42 cellular contexts compared by ENCODE assay signal in the genomic region with DNA sequence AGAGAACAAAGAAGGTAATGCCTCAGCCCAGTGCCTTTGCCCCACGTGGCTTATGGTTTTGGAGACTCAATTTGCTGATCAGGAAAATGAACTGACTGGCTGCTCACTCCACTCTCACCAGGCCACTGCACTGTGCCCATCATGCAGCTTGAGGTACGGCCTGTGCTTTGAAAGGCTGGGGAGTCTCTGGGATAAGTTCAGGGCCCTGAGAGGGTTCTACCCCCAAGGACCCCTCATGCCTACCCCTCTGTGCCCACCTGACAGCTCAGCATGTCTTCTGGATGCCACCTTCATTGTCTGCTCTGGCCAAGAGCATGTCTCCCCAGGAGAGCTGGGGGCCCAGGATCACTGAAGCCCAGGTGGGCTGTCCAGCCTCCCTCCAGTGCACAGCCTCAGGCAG. TPM values are rescaled to one million over a fixed set of nuclear protein-coding genes. Genes with fewer than 3 reads are reported as not detected.
"Had no signal": no experiment of that assay in that cellular context is flagged by ENCODE, and none has a peak within 500 bp of the region (broad histone marks: within the 10 kb centered on the region; RNA-seq: fewer than 3 reads in every experiment).

No MANE protein-coding gene starts in this region.

- H3K27me3 Mint-ChIP-seq: activated naive CD4-positive, alpha-beta T cell treated with anti-CD3 and anti-CD28 coated beads, Interleukin-2, amount 10 ng/mL, durations not matched to agents 7 days and 5 days; activated naive CD4-positive, alpha-beta T cell treated with anti-CD3 and anti-CD28 coated beads, Interleukin-2, amount 50 U/mL, for 24 hours; activated naive CD8-positive, alpha-beta T cell; activated naive CD8-positive, alpha-beta T cell treated with anti-CD3 and anti-CD28 coated beads for 36 hours; activated naive CD8-positive, alpha-beta T cell treated with anti-CD3 and anti-CD28 coated beads, Interleukin-2, amount 10 ng/mL, durations not matched to agents 7 days and 5 days; activated naive CD8-positive, alpha-beta T cell treated with anti-CD3 and anti-CD28 coated beads, Interleukin-2, amount 50 U/mL, for 24 hours; activated T-cell treated with anti-CD3 and anti-CD28 coated beads, Interleukin-2, amount 50 U/mL, for 24 hours; activated T-helper 17 cell treated with anti-CD3 and anti-CD28 coated beads, Interleukin-2, amount 50 U/mL, for 72 hours; brain; central memory CD8-positive, alpha-beta T cell had no signal

- DNase-seq: activated effector memory CD4-positive, alpha-beta T cell treated with anti-CD3 and anti-CD28 coated beads, Interleukin-2, amount 50 U/mL, for 16 hours; activated effector memory CD4-positive, alpha-beta T cell treated with Interleukin-2 at 50 U/mL for 16 hours; activated gamma-delta T cell; activated gamma-delta T cell treated with Interleukin-2 at 50 U/mL for 16 hours; activated naive CD4-positive, alpha-beta T cell; activated naive CD4-positive, alpha-beta T cell treated with anti-CD3 and anti-CD28 coated beads for 36 hours; activated naive CD4-positive, alpha-beta T cell treated with anti-CD3 and anti-CD28 coated beads, Interleukin-2, amount 10 ng/mL, durations not matched to agents 7 days and 5 days; activated naive CD4-positive, alpha-beta T cell treated with anti-CD3 and anti-CD28 coated beads, Interleukin-2, amount 50 U/mL, for 16 hours; activated naive CD4-positive, alpha-beta T cell treated with Interleukin-2 at 50 U/mL for 16 hours; activated naive CD8-positive, alpha-beta T cell treated with anti-CD3 and anti-CD28 coated beads for 36 hours; activated naive CD8-positive, alpha-beta T cell treated with anti-CD3 and anti-CD28 coated beads, Interleukin-2, amount 10 ng/mL, durations not matched to agents 7 days and 5 days; activated naive CD8-positive, alpha-beta T cell treated with anti-CD3 and anti-CD28 coated beads, Interleukin-2, amount 50 U/mL, for 24 hours; activated T-cell treated with anti-CD3 and anti-CD28 coated beads for 4 hours; activated T-cell treated with anti-CD3 and anti-CD28 coated beads, Interleukin-2, amount 50 U/mL, for 1 hour; activated T-cell treated with anti-CD3 and anti-CD28 coated beads, Interleukin-2, amount 50 U/mL, for 24 hours; activated T-cell treated with anti-CD3 and anti-CD28 coated beads, Interleukin-2, amount 50 U/mL, for 4 hours; activated T-cell treated with anti-CD3 and anti-CD28 coated beads, Interleukin-2, amount 50 U/mL, for 48 hours; activated T-cell treated with anti-CD3 and anti-CD28 coated beads, Interleukin-2, amount 50 U/mL, for 72 hours; adrenal gland; amniotic stem cell; amygdala; anterior cingulate cortex; aorta; body of pancreas; brain microvascular endothelial cell; caudate nucleus; central memory CD4-positive, alpha-beta T cell; cerebellar nuclear complex had no signal

- H3K36me3 ChIP-seq: adrenal gland, ascending aorta, brain microvascular endothelial cell, breast epithelium, cardiac muscle cell had no signal

- H3K27ac Mint-ChIP-seq: activated naive CD4-positive, alpha-beta T cell treated with anti-CD3 and anti-CD28 coated beads for 36 hours; activated naive CD4-positive, alpha-beta T cell treated with anti-CD3 and anti-CD28 coated beads, Interleukin-2, amount 10 ng/mL, durations not matched to agents 7 days and 5 days; activated naive CD4-positive, alpha-beta T cell treated with anti-CD3 and anti-CD28 coated beads, Interleukin-2, amount 50 U/mL, for 24 hours; activated naive CD4-positive, alpha-beta T cell treated with anti-CD3 and anti-CD28 coated beads, Interleukin-2, amount 50 U/mL, for 72 hours; activated naive CD8-positive, alpha-beta T cell; activated naive CD8-positive, alpha-beta T cell treated with anti-CD3 and anti-CD28 coated beads for 36 hours; activated naive CD8-positive, alpha-beta T cell treated with anti-CD3 and anti-CD28 coated beads, Interleukin-2, amount 10 ng/mL, durations not matched to agents 7 days and 5 days; activated naive CD8-positive, alpha-beta T cell treated with anti-CD3 and anti-CD28 coated beads, Interleukin-2, amount 50 U/mL, for 24 hours; activated T-cell treated with anti-CD3 and anti-CD28 coated beads, Interleukin-2, amount 50 U/mL, for 24 hours; activated T-cell treated with anti-CD3 and anti-CD28 coated beads, Interleukin-2, amount 50 U/mL, for 72 hours; activated T-helper 1 cell treated with anti-CD3 and anti-CD28 coated beads, Interleukin-12 subunit alpha, Interleukin-12 subunit beta, Interleukin-2, Interleukin-4 antibody, amounts not matched to agents 30 ng/mL and 10 ng/mL and 1 ng/mL, durations not matched to agents 14 hours and 24 hours and 36 hours; activated T-helper 17 cell treated with anti-CD3 and anti-CD28 coated beads, Interleukin-2, amount 50 U/mL, for 72 hours; activated T-helper 2 cell treated with anti-CD3 and anti-CD28 coated beads, Interferon-gamma antibody, Interleukin-2, Interleukin-4, amounts not matched to agents 10 μg/mL and 5 μg/mL and 100 μg/mL, durations not matched to agents 14 hours and 24 hours and 36 hours; brain had no signal

- H3K4me3 Mint-ChIP-seq: activated naive CD4-positive, alpha-beta T cell treated with anti-CD3 and anti-CD28 coated beads for 36 hours; activated naive CD4-positive, alpha-beta T cell treated with anti-CD3 and anti-CD28 coated beads, Interleukin-2, amount 10 ng/mL, durations not matched to agents 7 days and 5 days; activated naive CD4-positive, alpha-beta T cell treated with anti-CD3 and anti-CD28 coated beads, Interleukin-2, amount 50 U/mL, for 24 hours; activated naive CD8-positive, alpha-beta T cell; activated naive CD8-positive, alpha-beta T cell treated with anti-CD3 and anti-CD28 coated beads for 36 hours; activated naive CD8-positive, alpha-beta T cell treated with anti-CD3 and anti-CD28 coated beads, Interleukin-2, amount 10 ng/mL, durations not matched to agents 7 days and 5 days; activated naive CD8-positive, alpha-beta T cell treated with anti-CD3 and anti-CD28 coated beads, Interleukin-2, amount 50 U/mL, for 24 hours; activated T-cell treated with anti-CD3 and anti-CD28 coated beads, Interleukin-2, amount 50 U/mL, for 24 hours; activated T-cell treated with anti-CD3 and anti-CD28 coated beads, Interleukin-2, amount 50 U/mL, for 4 hours; activated T-cell treated with anti-CD3 and anti-CD28 coated beads, Interleukin-2, amount 50 U/mL, for 72 hours; activated T-helper 1 cell treated with anti-CD3 and anti-CD28 coated beads, Interleukin-12 subunit alpha, Interleukin-12 subunit beta, Interleukin-2, Interleukin-4 antibody, amounts not matched to agents 30 ng/mL and 10 ng/mL and 1 ng/mL, durations not matched to agents 14 hours and 24 hours and 36 hours; activated T-helper 17 cell treated with anti-CD3 and anti-CD28 coated beads, Interleukin-2, amount 50 U/mL, for 72 hours; brain; central memory CD8-positive, alpha-beta T cell had no signal

- ATAC-seq: activated naive CD4-positive, alpha-beta T cell treated with anti-CD3 and anti-CD28 coated beads, Interleukin-2, amount 50 U/mL, for 72 hours; activated naive CD8-positive, alpha-beta T cell treated with anti-CD3 and anti-CD28 coated beads, Interleukin-2, amount 50 U/mL, for 24 hours; activated T-cell treated with anti-CD3 and anti-CD28 coated beads, Interleukin-2, amount 50 U/mL, for 4 hours; activated T-cell treated with anti-CD3 and anti-CD28 coated beads, Interleukin-2, amount 50 U/mL, for 72 hours; activated T-helper 17 cell treated with anti-CD3 and anti-CD28 coated beads, Interleukin-2, amount 50 U/mL, for 72 hours; body of pancreas had no signal

- H3K9me3 ChIP-seq: adrenal gland, ascending aorta, body of pancreas had no signal

- H3K4me1 Mint-ChIP-seq: activated naive CD4-positive, alpha-beta T cell treated with anti-CD3 and anti-CD28 coated beads, Interleukin-2, amount 10 ng/mL, durations not matched to agents 7 days and 5 days; activated naive CD4-positive, alpha-beta T cell treated with anti-CD3 and anti-CD28 coated beads, Interleukin-2, amount 50 U/mL, for 24 hours; activated naive CD8-positive, alpha-beta T cell treated with anti-CD3 and anti-CD28 coated beads for 36 hours; activated naive CD8-positive, alpha-beta T cell treated with anti-CD3 and anti-CD28 coated beads, Interleukin-2, amount 10 ng/mL, durations not matched to agents 7 days and 5 days; activated naive CD8-positive, alpha-beta T cell treated with anti-CD3 and anti-CD28 coated beads, Interleukin-2, amount 50 U/mL, for 24 hours; activated T-helper 17 cell treated with anti-CD3 and anti-CD28 coated beads, Interleukin-2, amount 50 U/mL, for 72 hours; brain; central memory CD8-positive, alpha-beta T cell had no signal

- H3K27ac ChIP-seq: adrenal gland, ascending aorta, body of pancreas, brain microvascular endothelial cell, breast epithelium, cardiac muscle cell had no signal

- H3K4me3 ChIP-seq: adrenal gland, ascending aorta, body of pancreas, cardiac muscle cell had no signal

- H3K36me3 Mint-ChIP-seq: activated naive CD4-positive, alpha-beta T cell treated with anti-CD3 and anti-CD28 coated beads, Interleukin-2, amount 10 ng/mL, durations not matched to agents 7 days and 5 days; activated naive CD4-positive, alpha-beta T cell treated with anti-CD3 and anti-CD28 coated beads, Interleukin-2, amount 50 U/mL, for 24 hours; activated naive CD8-positive, alpha-beta T cell; activated naive CD8-positive, alpha-beta T cell treated with anti-CD3 and anti-CD28 coated beads for 36 hours; activated naive CD8-positive, alpha-beta T cell treated with anti-CD3 and anti-CD28 coated beads, Interleukin-2, amount 10 ng/mL, durations not matched to agents 7 days and 5 days; brain had no signal

- H3K4me1 ChIP-seq: adrenal gland, ascending aorta, body of pancreas, breast epithelium had no signal

- H3K27me3 ChIP-seq: adrenal gland, ascending aorta, body of pancreas, brain microvascular endothelial cell, breast epithelium, cardiac muscle cell had no signal

RNA-seq across cellular contexts. Expression of gene ZNF722, which starts 45.5 kb away (rescaled TPM):
- total RNA-seq: activated naive CD4-positive, alpha-beta T cell treated with anti-CD3 and anti-CD28 coated beads for 36 hours; activated naive CD4-positive, alpha-beta T cell treated with anti-CD3 and anti-CD28 coated beads, Interleukin-2, amount 50 U/mL, for 72 hours; activated naive CD8-positive, alpha-beta T cell treated with anti-CD3 and anti-CD28 coated beads for 36 hours; activated naive CD8-positive, alpha-beta T cell treated with anti-CD3 and anti-CD28 coated beads, Interleukin-2, amount 10 ng/mL, durations not matched to agents 7 days and 5 days; activated T-cell treated with anti-CD3 and anti-CD28 coated beads, Interleukin-2, amount 50 U/mL, for 4 hours; activated T-cell treated with anti-CD3 and anti-CD28 coated beads, Interleukin-2, amount 50 U/mL, for 72 hours; activated T-helper 1 cell treated with anti-CD3 and anti-CD28 coated beads, Interleukin-12 subunit alpha, Interleukin-12 subunit beta, Interleukin-2, Interleukin-4 antibody, amounts not matched to agents 30 ng/mL and 10 ng/mL and 1 ng/mL, durations not matched to agents 14 hours and 24 hours and 36 hours; activated T-helper 17 cell treated with anti-CD3 and anti-CD28 coated beads, Interleukin-2, amount 50 U/mL, for 72 hours; activated T-helper 2 cell treated with anti-CD3 and anti-CD28 coated beads, Interferon-gamma antibody, Interleukin-2, Interleukin-4, amounts not matched to agents 10 μg/mL and 5 μg/mL and 100 μg/mL, durations not matched to agents 14 hours and 24 hours and 36 hours; adrenal gland; aorta; ascending aorta; astrocyte; body of pancreas; breast epithelium; bronchial epithelial cell; cardiac muscle cell; cardiac septum had no signal
